Comparison of ENCODE assay signal across 1 cellular context in the genomic region with DNA sequence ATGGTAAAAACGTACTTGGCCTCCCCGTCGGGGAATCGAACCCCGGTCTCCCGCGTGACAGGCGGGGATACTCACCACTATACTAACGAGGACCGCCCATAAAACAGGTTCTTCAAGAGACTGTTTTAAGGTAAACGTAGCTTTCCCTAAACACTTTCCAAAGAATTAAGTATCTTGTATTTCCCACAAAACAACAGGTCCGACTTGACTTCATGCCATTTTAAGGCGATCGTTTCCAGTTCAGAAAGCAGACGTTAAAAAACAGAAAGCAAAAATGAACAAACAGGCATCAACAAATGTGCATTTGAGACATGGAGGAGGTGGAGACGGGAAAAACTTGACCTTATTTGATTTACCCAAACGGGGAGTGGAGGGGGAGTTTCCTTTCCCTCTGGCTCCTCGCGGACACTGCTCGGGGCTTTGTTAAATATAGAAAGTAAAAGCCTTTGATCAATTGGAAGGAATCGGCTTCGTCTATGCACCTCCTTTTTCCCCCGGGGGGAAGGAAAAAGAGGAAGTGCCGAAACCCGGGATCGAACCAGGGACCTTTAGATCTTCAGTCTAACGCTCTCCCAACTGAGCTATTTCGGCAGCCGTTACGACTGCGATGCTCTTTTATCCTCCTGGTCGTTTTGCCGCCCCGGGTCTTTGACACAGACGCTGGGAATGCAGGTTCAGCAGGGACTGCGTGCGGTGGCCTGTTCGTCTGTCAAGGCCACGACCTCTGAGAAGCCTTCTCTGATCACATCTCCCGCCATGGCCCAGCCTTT.
TF ChIP-seq lines count a peak whose summit lies in the region.

No MANE protein-coding gene starts in this region.

TF ChIP-seq in K562, 482 proteins besides CTCF, POLR2A, EP300 and RAD21 (continued from another document and continues in another):
- TF ChIP-seq, protein P1, sequence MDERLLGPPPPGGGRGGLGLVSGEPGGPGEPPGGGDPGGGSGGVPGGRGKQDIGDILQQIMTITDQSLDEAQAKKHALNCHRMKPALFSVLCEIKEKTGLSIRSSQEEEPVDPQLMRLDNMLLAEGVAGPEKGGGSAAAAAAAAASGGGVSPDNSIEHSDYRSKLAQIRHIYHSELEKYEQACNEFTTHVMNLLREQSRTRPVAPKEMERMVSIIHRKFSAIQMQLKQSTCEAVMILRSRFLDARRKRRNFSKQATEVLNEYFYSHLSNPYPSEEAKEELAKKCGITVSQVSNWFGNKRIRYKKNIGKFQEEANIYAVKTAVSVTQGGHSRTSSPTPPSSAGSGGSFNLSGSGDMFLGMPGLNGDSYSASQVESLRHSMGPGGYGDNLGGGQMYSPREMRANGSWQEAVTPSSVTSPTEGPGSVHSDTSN (CRISPR knock-in tag; IDR thresholded peaks at IDR 0.05; ENCODE audit: low read depth): no peak
- TF ChIP-seq, protein P1 (tag; conservative IDR thresholded peaks at IDR 0.05; ENCODE audit: low read depth): no peak
- TF ChIP-seq HNRNPLL (IDR thresholded peaks at IDR 0.05; ENCODE audit: low read depth, low read length, poor library complexity, severe bottlenecking): no peak
- TF ChIP-seq, protein P2, sequence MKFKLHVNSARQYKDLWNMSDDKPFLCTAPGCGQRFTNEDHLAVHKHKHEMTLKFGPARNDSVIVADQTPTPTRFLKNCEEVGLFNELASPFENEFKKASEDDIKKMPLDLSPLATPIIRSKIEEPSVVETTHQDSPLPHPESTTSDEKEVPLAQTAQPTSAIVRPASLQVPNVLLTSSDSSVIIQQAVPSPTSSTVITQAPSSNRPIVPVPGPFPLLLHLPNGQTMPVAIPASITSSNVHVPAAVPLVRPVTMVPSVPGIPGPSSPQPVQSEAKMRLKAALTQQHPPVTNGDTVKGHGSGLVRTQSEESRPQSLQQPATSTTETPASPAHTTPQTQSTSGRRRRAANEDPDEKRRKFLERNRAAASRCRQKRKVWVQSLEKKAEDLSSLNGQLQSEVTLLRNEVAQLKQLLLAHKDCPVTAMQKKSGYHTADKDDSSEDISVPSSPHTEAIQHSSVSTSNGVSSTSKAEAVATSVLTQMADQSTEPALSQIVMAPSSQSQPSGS (CRISPR knock-in tag; IDR thresholded peaks at IDR 0.05): no peak
- TF ChIP-seq EHMT2 (IDR thresholded peaks at IDR 0.05): no peak
- TF ChIP-seq ZNF589 (CRISPR knock-in tag; IDR thresholded peaks at IDR 0.05; ENCODE audit: low read depth): no peak
- TF ChIP-seq, protein P3, sequence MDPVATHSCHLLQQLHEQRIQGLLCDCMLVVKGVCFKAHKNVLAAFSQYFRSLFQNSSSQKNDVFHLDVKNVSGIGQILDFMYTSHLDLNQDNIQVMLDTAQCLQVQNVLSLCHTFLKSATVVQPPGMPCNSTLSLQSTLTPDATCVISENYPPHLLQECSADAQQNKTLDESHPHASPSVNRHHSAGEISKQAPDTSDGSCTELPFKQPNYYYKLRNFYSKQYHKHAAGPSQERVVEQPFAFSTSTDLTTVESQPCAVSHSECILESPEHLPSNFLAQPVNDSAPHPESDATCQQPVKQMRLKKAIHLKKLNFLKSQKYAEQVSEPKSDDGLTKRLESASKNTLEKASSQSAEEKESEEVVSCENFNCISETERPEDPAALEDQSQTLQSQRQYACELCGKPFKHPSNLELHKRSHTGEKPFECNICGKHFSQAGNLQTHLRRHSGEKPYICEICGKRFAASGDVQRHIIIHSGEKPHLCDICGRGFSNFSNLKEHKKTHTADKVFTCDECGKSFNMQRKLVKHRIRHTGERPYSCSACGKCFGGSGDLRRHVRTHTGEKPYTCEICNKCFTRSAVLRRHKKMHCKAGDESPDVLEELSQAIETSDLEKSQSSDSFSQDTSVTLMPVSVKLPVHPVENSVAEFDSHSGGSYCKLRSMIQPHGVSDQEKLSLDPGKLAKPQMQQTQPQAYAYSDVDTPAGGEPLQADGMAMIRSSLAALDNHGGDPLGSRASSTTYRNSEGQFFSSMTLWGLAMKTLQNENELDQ (CRISPR knock-in tag; IDR thresholded peaks at IDR 0.05; ENCODE audit: borderline replicate concordance): no peak
- TF ChIP-seq, protein P4, sequence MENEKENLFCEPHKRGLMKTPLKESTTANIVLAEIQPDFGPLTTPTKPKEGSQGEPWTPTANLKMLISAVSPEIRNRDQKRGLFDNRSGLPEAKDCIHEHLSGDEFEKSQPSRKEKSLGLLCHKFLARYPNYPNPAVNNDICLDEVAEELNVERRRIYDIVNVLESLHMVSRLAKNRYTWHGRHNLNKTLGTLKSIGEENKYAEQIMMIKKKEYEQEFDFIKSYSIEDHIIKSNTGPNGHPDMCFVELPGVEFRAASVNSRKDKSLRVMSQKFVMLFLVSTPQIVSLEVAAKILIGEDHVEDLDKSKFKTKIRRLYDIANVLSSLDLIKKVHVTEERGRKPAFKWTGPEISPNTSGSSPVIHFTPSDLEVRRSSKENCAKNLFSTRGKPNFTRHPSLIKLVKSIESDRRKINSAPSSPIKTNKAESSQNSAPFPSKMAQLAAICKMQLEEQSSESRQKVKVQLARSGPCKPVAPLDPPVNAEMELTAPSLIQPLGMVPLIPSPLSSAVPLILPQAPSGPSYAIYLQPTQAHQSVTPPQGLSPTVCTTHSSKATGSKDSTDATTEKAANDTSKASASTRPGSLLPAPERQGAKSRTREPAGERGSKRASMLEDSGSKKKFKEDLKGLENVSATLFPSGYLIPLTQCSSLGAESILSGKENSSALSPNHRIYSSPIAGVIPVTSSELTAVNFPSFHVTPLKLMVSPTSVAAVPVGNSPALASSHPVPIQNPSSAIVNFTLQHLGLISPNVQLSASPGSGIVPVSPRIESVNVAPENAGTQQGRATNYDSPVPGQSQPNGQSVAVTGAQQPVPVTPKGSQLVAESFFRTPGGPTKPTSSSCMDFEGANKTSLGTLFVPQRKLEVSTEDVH (IDR thresholded peaks at IDR 0.05; ENCODE audit: low read depth, partially characterized antibody): peak; percentile 90
- TF ChIP-seq, protein P5, sequence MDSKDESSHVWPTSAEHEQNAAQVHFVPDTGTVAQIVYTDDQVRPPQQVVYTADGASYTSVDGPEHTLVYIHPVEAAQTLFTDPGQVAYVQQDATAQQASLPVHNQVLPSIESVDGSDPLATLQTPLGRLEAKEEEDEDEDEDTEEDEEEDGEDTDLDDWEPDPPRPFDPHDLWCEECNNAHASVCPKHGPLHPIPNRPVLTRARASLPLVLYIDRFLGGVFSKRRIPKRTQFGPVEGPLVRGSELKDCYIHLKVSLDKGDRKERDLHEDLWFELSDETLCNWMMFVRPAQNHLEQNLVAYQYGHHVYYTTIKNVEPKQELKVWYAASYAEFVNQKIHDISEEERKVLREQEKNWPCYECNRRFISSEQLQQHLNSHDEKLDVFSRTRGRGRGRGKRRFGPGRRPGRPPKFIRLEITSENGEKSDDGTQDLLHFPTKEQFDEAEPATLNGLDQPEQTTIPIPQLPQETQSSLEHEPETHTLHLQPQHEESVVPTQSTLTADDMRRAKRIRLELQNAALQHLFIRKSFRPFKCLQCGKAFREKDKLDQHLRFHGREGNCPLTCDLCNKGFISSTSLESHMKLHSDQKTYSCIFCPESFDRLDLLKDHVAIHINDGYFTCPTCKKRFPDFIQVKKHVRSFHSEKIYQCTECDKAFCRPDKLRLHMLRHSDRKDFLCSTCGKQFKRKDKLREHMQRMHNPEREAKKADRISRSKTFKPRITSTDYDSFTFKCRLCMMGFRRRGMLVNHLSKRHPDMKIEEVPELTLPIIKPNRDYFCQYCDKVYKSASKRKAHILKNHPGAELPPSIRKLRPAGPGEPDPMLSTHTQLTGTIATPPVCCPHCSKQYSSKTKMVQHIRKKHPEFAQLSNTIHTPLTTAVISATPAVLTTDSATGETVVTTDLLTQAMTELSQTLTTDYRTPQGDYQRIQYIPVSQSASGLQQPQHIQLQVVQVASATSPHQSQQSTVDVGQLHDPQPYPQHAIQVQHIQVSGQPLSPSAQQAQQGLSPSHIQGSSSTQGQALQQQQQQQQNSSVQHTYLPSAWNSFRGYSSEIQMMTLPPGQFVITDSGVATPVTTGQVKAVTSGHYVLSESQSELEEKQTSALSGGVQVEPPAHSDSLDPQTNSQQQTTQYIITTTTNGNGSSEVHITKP (IDR thresholded peaks at IDR 0.05; ENCODE audit: partially characterized antibody): peak; percentile 7
- TF ChIP-seq HNRNPH1 (optimal IDR thresholded peaks at IDR 0.05; ENCODE audit: low read depth, low read length): no peak
- TF ChIP-seq, protein P6, sequence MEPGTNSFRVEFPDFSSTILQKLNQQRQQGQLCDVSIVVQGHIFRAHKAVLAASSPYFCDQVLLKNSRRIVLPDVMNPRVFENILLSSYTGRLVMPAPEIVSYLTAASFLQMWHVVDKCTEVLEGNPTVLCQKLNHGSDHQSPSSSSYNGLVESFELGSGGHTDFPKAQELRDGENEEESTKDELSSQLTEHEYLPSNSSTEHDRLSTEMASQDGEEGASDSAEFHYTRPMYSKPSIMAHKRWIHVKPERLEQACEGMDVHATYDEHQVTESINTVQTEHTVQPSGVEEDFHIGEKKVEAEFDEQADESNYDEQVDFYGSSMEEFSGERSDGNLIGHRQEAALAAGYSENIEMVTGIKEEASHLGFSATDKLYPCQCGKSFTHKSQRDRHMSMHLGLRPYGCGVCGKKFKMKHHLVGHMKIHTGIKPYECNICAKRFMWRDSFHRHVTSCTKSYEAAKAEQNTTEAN (CRISPR knock-in tag; IDR thresholded peaks at IDR 0.05): no peak
- TF ChIP-seq, protein P7, sequence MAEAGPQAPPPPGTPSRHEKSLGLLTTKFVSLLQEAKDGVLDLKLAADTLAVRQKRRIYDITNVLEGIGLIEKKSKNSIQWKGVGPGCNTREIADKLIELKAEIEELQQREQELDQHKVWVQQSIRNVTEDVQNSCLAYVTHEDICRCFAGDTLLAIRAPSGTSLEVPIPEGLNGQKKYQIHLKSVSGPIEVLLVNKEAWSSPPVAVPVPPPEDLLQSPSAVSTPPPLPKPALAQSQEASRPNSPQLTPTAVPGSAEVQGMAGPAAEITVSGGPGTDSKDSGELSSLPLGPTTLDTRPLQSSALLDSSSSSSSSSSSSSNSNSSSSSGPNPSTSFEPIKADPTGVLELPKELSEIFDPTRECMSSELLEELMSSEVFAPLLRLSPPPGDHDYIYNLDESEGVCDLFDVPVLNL (CRISPR knock-in tag; IDR thresholded peaks at IDR 0.05; ENCODE audit: low read depth): 0 out of 2 replicates have a peak, but pooled peaks have one; percentile 73
- no peak for TF ChIP-seq ZNF75A (CRISPR knock-in tag; IDR thresholded peaks at IDR 0.05)
- TF ChIP-seq, protein P8, sequence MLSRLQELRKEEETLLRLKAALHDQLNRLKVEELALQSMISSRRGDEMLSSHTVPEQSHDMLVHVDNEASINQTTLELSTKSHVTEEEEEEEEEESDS (CRISPR knock-in tag; IDR thresholded peaks at IDR 0.05): no peak
- peak in 1 of 2 experiments; percentile 39; a peak in 3 of 4 replicates for TF ChIP-seq RCOR1 (IDR thresholded peaks at IDR 0.05; ENCODE audit: borderline replicate concordance in 1 of 2, low read depth in 2 of 2, low read length in 2 of 2)
- TF ChIP-seq, protein P9, sequence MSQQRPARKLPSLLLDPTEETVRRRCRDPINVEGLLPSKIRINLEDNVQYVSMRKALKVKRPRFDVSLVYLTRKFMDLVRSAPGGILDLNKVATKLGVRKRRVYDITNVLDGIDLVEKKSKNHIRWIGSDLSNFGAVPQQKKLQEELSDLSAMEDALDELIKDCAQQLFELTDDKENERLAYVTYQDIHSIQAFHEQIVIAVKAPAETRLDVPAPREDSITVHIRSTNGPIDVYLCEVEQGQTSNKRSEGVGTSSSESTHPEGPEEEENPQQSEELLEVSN (IDR thresholded peaks at IDR 0.05; ENCODE audit: borderline replicate concordance in 1 of 2, extremely low read depth in 1 of 2, insufficient read depth in 1 of 2, insufficient read length in 1 of 2, low read depth in 1 of 2, low read length in 1 of 2, poor library complexity in 1 of 2, severe bottlenecking in 1 of 2): peak in 1 of 2 experiments; percentile 51
- TF ChIP-seq, protein P10, sequence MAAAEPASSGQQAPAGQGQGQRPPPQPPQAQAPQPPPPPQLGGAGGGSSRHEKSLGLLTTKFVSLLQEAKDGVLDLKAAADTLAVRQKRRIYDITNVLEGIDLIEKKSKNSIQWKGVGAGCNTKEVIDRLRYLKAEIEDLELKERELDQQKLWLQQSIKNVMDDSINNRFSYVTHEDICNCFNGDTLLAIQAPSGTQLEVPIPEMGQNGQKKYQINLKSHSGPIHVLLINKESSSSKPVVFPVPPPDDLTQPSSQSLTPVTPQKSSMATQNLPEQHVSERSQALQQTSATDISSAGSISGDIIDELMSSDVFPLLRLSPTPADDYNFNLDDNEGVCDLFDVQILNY (CRISPR knock-in tag; IDR thresholded peaks at IDR 0.05): peak; percentile 70; the same call in 1 of the 2 replicates
- no peak for TF ChIP-seq U2AF2 (optimal IDR thresholded peaks at IDR 0.05; ENCODE audit: low read depth, low read length)
- TF ChIP-seq, protein P11, sequence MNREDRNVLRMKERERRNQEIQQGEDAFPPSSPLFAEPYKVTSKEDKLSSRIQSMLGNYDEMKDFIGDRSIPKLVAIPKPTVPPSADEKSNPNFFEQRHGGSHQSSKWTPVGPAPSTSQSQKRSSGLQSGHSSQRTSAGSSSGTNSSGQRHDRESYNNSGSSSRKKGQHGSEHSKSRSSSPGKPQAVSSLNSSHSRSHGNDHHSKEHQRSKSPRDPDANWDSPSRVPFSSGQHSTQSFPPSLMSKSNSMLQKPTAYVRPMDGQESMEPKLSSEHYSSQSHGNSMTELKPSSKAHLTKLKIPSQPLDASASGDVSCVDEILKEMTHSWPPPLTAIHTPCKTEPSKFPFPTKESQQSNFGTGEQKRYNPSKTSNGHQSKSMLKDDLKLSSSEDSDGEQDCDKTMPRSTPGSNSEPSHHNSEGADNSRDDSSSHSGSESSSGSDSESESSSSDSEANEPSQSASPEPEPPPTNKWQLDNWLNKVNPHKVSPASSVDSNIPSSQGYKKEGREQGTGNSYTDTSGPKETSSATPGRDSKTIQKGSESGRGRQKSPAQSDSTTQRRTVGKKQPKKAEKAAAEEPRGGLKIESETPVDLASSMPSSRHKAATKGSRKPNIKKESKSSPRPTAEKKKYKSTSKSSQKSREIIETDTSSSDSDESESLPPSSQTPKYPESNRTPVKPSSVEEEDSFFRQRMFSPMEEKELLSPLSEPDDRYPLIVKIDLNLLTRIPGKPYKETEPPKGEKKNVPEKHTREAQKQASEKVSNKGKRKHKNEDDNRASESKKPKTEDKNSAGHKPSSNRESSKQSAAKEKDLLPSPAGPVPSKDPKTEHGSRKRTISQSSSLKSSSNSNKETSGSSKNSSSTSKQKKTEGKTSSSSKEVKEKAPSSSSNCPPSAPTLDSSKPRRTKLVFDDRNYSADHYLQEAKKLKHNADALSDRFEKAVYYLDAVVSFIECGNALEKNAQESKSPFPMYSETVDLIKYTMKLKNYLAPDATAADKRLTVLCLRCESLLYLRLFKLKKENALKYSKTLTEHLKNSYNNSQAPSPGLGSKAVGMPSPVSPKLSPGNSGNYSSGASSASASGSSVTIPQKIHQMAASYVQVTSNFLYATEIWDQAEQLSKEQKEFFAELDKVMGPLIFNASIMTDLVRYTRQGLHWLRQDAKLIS (CRISPR knock-in tag; IDR thresholded peaks at IDR 0.05): no peak; the same call in 1 of the 2 replicates
- no peak for TF ChIP-seq SIX5 (IDR thresholded peaks at IDR 0.05; ENCODE audit: borderline replicate concordance in 1 of 2, insufficient read depth in 1 of 2, low read depth in 1 of 2, low read length in 2 of 2)
- no peak for TF ChIP-seq SMC3 (conservative IDR thresholded peaks at IDR 0.05; ENCODE audit: insufficient read depth, low read depth, low read length)
- TF ChIP-seq NCOR1 (IDR thresholded peaks at IDR 0.05): no peak; the same call in 1 of the 2 replicates
- no peak for TF ChIP-seq MCM7 (IDR thresholded peaks at IDR 0.05)
- peak; percentile 54 for TF ChIP-seq MEIS2 (IDR thresholded peaks at IDR 0.05; ENCODE audit: partially characterized antibody)
